Comparison of ENCODE assay signal across 8 cellular contexts in the genomic region with DNA sequence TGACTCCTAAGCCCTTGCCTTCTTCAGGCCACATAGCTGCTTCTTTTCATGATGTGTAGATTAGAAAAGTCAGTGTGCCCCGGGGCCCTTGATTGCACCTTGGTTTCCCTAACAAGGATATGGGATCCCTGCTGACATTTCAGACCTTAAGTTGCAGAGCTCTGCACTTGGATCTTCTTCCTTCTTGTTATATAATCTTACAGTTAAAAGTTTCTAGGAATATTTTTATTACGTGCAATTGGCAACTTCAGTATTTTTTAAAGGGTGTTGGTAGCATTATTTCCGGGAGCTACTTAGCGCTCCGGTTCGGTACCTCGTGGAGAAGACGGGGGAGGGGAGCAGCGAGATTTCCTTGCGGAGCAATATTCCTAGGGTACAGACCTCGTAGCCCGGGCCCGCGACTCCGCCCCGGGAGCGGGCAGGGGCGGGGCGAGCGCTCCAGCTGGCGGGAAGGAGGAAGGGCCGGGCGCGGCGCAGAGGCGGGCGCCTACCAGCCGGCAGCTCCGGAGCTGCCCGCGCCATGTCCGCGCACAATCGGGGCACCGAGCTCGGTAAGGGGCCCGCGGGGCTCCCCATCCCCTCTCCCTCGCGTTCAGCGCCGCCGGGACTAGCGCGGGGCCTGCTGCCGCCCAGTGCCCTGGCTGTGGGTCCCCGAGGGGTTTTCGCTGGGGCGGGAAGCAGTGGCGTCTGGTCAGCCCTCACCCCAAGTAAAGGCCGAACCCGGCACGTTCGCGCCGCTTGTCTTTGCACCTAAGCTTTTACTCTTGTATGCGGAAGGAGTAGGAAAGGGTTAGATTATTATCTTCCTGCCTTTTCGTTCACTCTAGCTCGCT. TPM values are rescaled to one million over a fixed set of nuclear protein-coding genes. Genes with fewer than 3 reads are reported as not detected.
DNase-seq lines count a peak whose midpoint lies in the region; ATAC-seq and TF ChIP-seq lines count a peak whose summit lies in the region.

A gene (plus strand): TSS at position 469 of the 833 bp plus-strand sequence. CDS start 52 bp downstream, at position 521.

- in situ Hi-C loops in IMR-90 (cut with MboI; ENCODE audit: low sequenced_read_pairs): no loop called here

- WGBS in IMR-90 (ENCODE audit: extremely low coverage in 2 of 2, insufficient read length in 1 of 2), 2 experiments: 0% methylated on average over 21 of the region's 59 CpGs; no CpG with 5 or more reads in 1 of the 2 experiments

- H4K91ac ChIP-seq in IMR-90 (ENCODE audit: insufficient read depth, low read depth, low read length): peak within 1 kb of the TSS; percentile 71

- peak within 1 kb of the TSS; percentile 36; the same call in 2 of the 3 replicates for H2BK15ac ChIP-seq in IMR-90 (ENCODE audit: low read depth, low read length)

- H3K4me1 ChIP-seq in IMR-90 (ENCODE audit: control insufficient read depth, insufficient read depth, low read length): peaks cover 2% of the 10 kb centered on the region; the same call in 1 of the 2 replicates
- H3K4me1 ChIP-seq in Peyer's patch: peaks cover 0 to 8% (median 0%) of the 10 kb centered on the region in 4 donors

- no peak within 1 kb of the TSS; the same call in 1 of the 2 replicates for H2BK20ac ChIP-seq in IMR-90 (ENCODE audit: low read depth, low read length)

- peak; percentile 94 for ATAC-seq in GM21529 (IDR thresholded peaks at IDR 0.05; ENCODE audit: unreplicated experiment)
- ATAC-seq in IMR-90 (ENCODE audit: low read depth): peak; percentile 99
- peak; percentile 98 for ATAC-seq in activated T-helper 17 cell treated with anti-CD3 and anti-CD28 coated beads, Interleukin-2, amount 50 U/mL, for 72 hours (replicated peaks)
- peak; percentile 97 for ATAC-seq in natural killer cell treated with Interleukin-12 subunit alpha and Interleukin-12 subunit beta and Interleukin-15 and Interleukin-18, amount 100 ng/mL, for 72 hours

- peak within 1 kb of the TSS; percentile 68 for H2AK9ac ChIP-seq in IMR-90 (replicated peaks; ENCODE audit: low read depth, low read length, poor library complexity)

- peak within 1 kb of the TSS; percentile 98 for H3K56ac ChIP-seq in IMR-90 (ENCODE audit: extremely low read depth, insufficient read depth, low read length)

- peak within 1 kb of the TSS; percentile 85 for H2BK5ac ChIP-seq in IMR-90 (ENCODE audit: low read depth, low read length, poor library complexity, severe bottlenecking)

- H3K23ac ChIP-seq in IMR-90 (ENCODE audit: low read depth, low read length): peak within 1 kb of the TSS; percentile 86

- no peaks in the 10 kb centered on the region for H4K20me1 ChIP-seq in IMR-90 (ENCODE audit: insufficient read depth, low read length)

- H3K9me3 ChIP-seq in IMR-90 (ENCODE audit: control insufficient read depth, insufficient read depth, low read length) (no peaks in the 10 kb centered on the region), Peyer's patch (no peaks in the 10 kb centered on the region)

- H3K9me3 Mint-ChIP-seq in activated T-helper 17 cell treated with anti-CD3 and anti-CD28 coated beads, Interleukin-2, amount 50 U/mL, for 72 hours: no peaks in the 10 kb centered on the region
- H3K9me3 Mint-ChIP-seq in natural killer cell treated with Interleukin-12 subunit alpha and Interleukin-12 subunit beta and Interleukin-15 and Interleukin-18, amount 100 ng/mL, for 72 hours: no peaks in the 10 kb centered on the region
- H3K9me3 Mint-ChIP-seq in stimulated activated naive CD8-positive, alpha-beta T cell treated with anti-CD3 and anti-CD28 coated beads, Interleukin-15, Interleukin-2, amounts not matched to agents 100 ng/mL and 50 ng/mL, for 24 hours: no peaks in the 10 kb centered on the region

- peak within 1 kb of the TSS; percentile 91 for H3K14ac ChIP-seq in IMR-90 (replicated peaks; ENCODE audit: low read depth, low read length)

- H3K4me3 ChIP-seq in IMR-90 (ENCODE audit: insufficient read depth, low read depth, low read length): peak within 1 kb of the TSS; percentile 92
- H3K4me3 ChIP-seq in Peyer's patch: peak within 1 kb of the TSS; percentile 69 to 87 (median 78)

- H2BK120ac ChIP-seq in IMR-90 (ENCODE audit: low read depth, low read length): peak within 1 kb of the TSS; percentile 66

- TF ChIP-seq POLR2A in IMR-90 (IDR thresholded peaks at IDR 0.05; ENCODE audit: low read depth, low read length) (peak; percentile 67), Peyer's patch (IDR thresholded peaks at IDR 0.05) (peak; percentile 96 to 97)

- TF ChIP-seq CTCF in IMR-90 (conservative IDR thresholded peaks at IDR 0.05; ENCODE audit: low read depth, low read length) (no peak), Peyer's patch (IDR thresholded peaks at IDR 0.05) (peak in 3 of 6 experiments; percentile 11 to 33 (median 27))

- H3K9me1 ChIP-seq in IMR-90 (ENCODE audit: insufficient read depth, low read length): peaks cover 3% of the 10 kb centered on the region; the same call in 1 of the 2 replicates

- TF ChIP-seq RAD21 in IMR-90 (IDR thresholded peaks at IDR 0.05; ENCODE audit: low read length): no peak

- peak within 1 kb of the TSS; percentile 87 for H3K9ac ChIP-seq in IMR-90 (ENCODE audit: low read depth, low read length)

- CTCF ChIA-PET in IMR-90 (lab: Yijun Ruan, JAX): interaction anchor here (0.7 to 1.8 kb wide), 3 partner anchors 9 to 56 kb away, joined by 3 to 5 read pairs (median 3); no protein-coding TSS in a partner anchor

- dilution Hi-C loops in IMR-90 (cut with HindIII; ENCODE audit: low sequenced_read_pairs, unreplicated experiment): no loop called here

- H3K79me1 ChIP-seq in IMR-90 (ENCODE audit: low read depth in 1 of 2, low read length in 2 of 2): peaks cover 13 to 32% of the 10 kb centered on the region in 2 experiments; a peak in 3 of 4 replicates

- BruUV-seq in IMR-90 (replicated peaks; lab: Mats Ljungman, UMichigan): no TSS peak

- H3K4me1 Mint-ChIP-seq in activated T-helper 17 cell treated with anti-CD3 and anti-CD28 coated beads, Interleukin-2, amount 50 U/mL, for 72 hours: no peaks in the 10 kb centered on the region
- H3K4me1 Mint-ChIP-seq in natural killer cell treated with Interleukin-12 subunit alpha and Interleukin-12 subunit beta and Interleukin-15 and Interleukin-18, amount 100 ng/mL, for 72 hours (ENCODE audit: low read depth in 2 of 2): peaks cover 12% of the 10 kb centered on the region in 2 donors
- H3K4me1 Mint-ChIP-seq in stimulated activated naive CD8-positive, alpha-beta T cell treated with anti-CD3 and anti-CD28 coated beads, Interleukin-15, Interleukin-2, amounts not matched to agents 100 ng/mL and 50 ng/mL, for 24 hours (ENCODE audit: low read depth): peaks cover 15% of the 10 kb centered on the region

- no peaks in the 10 kb centered on the region for H3K36me3 Mint-ChIP-seq in activated T-helper 17 cell treated with anti-CD3 and anti-CD28 coated beads, Interleukin-2, amount 50 U/mL, for 72 hours (ENCODE audit: low read depth)
- H3K36me3 Mint-ChIP-seq in natural killer cell treated with Interleukin-12 subunit alpha and Interleukin-12 subunit beta and Interleukin-15 and Interleukin-18, amount 100 ng/mL, for 72 hours: no peaks in the 10 kb centered on the region
- no peaks in the 10 kb centered on the region for H3K36me3 Mint-ChIP-seq in stimulated activated naive CD8-positive, alpha-beta T cell treated with anti-CD3 and anti-CD28 coated beads, Interleukin-15, Interleukin-2, amounts not matched to agents 100 ng/mL and 50 ng/mL, for 24 hours (ENCODE audit: low read depth)

- H3K27me3 ChIP-seq in IMR-90 (ENCODE audit: control insufficient read depth, insufficient read depth, low read length) (no peaks in the 10 kb centered on the region), Peyer's patch (no peaks in the 10 kb centered on the region)

- peak within 1 kb of the TSS; percentile 95 for H3K4me3 Mint-ChIP-seq in activated T-helper 17 cell treated with anti-CD3 and anti-CD28 coated beads, Interleukin-2, amount 50 U/mL, for 72 hours
- peak within 1 kb of the TSS; percentile 98 for H3K4me3 Mint-ChIP-seq in natural killer cell treated with Interleukin-12 subunit alpha and Interleukin-12 subunit beta and Interleukin-15 and Interleukin-18, amount 100 ng/mL, for 72 hours
- H3K4me3 Mint-ChIP-seq in stimulated activated naive CD8-positive, alpha-beta T cell treated with anti-CD3 and anti-CD28 coated beads, Interleukin-15, Interleukin-2, amounts not matched to agents 100 ng/mL and 50 ng/mL, for 24 hours: peak within 1 kb of the TSS; percentile 96

- peak within 1 kb of the TSS; percentile 90 for H2AFZ ChIP-seq in IMR-90 (replicated peaks; ENCODE audit: low read length, poor library complexity)

- H3K18ac ChIP-seq in IMR-90 (ENCODE audit: low read depth, low read length): peak within 1 kb of the TSS; percentile 71

- peak within 1 kb of the TSS; percentile 76 to 82 for H4K8ac ChIP-seq in IMR-90 (ENCODE audit: low read depth in 2 of 2, low read length in 2 of 2)

- no peaks in the 10 kb centered on the region for H3K27me3 Mint-ChIP-seq in activated T-helper 17 cell treated with anti-CD3 and anti-CD28 coated beads, Interleukin-2, amount 50 U/mL, for 72 hours
- H3K27me3 Mint-ChIP-seq in natural killer cell treated with Interleukin-12 subunit alpha and Interleukin-12 subunit beta and Interleukin-15 and Interleukin-18, amount 100 ng/mL, for 72 hours: no peaks in the 10 kb centered on the region
- no peaks in the 10 kb centered on the region for H3K27me3 Mint-ChIP-seq in stimulated activated naive CD8-positive, alpha-beta T cell treated with anti-CD3 and anti-CD28 coated beads, Interleukin-15, Interleukin-2, amounts not matched to agents 100 ng/mL and 50 ng/mL, for 24 hours

- H3K27ac Mint-ChIP-seq in activated T-helper 17 cell treated with anti-CD3 and anti-CD28 coated beads, Interleukin-2, amount 50 U/mL, for 72 hours: peak within 1 kb of the TSS; percentile 92
- peak within 1 kb of the TSS; percentile 94 to 97 for H3K27ac Mint-ChIP-seq in natural killer cell treated with Interleukin-12 subunit alpha and Interleukin-12 subunit beta and Interleukin-15 and Interleukin-18, amount 100 ng/mL, for 72 hours
- peak within 1 kb of the TSS; percentile 94 for H3K27ac Mint-ChIP-seq in stimulated activated naive CD8-positive, alpha-beta T cell treated with anti-CD3 and anti-CD28 coated beads, Interleukin-15, Interleukin-2, amounts not matched to agents 100 ng/mL and 50 ng/mL, for 24 hours

- H3K36me3 ChIP-seq in IMR-90 (ENCODE audit: control insufficient read depth, insufficient read depth, low read length): peaks cover 2% of the 10 kb centered on the region
- no peaks in the 10 kb centered on the region for H3K36me3 ChIP-seq in Peyer's patch

- DNase-seq in DMS79 (lab: John Stamatoyannopoulos, UW): peak; percentile 55
- DNase-seq in IMR-90: peak; percentile 68
- peak; percentile 68 to 93 (median 92) for DNase-seq in Peyer's patch
- peak; percentile 64 for DNase-seq in fibroblast of peridontal ligament (ENCODE audit: extremely low read depth)
- DNase-seq in natural killer cell treated with Interleukin-12 subunit alpha and Interleukin-12 subunit beta and Interleukin-15 and Interleukin-18, amount 100 ng/mL, for 72 hours (ENCODE audit: low spot score): peak; percentile 81

- peak within 1 kb of the TSS; percentile 79 for H4K5ac ChIP-seq in IMR-90 (ENCODE audit: low read depth, low read length)

- H3K27ac ChIP-seq in IMR-90 (ENCODE audit: insufficient read depth, low read length) (peak within 1 kb of the TSS; percentile 89), Peyer's patch (peak within 1 kb of the TSS; percentile 87 to 99 (median 94))

- H3K4me2 ChIP-seq in IMR-90 (ENCODE audit: low read depth, low read length): peak within 1 kb of the TSS; percentile 84

- POLR2A ChIA-PET in IMR-90 (lab: Charles Lee; ENCODE audit: unreplicated experiment): no interaction called here

- intact Hi-C loops in IMR-90 (cut with micrococcal nuclease): loop anchor here (2.0 to 10.0 kb wide), 2 partner anchors 68 to 434 kb away; a partner anchor contains a TSS

- peak within 1 kb of the TSS; percentile 47 for H3K4ac ChIP-seq in IMR-90 (ENCODE audit: low read depth, low read length)

- H2AK5ac ChIP-seq in IMR-90 (ENCODE audit: low read depth, low read length): peak within 1 kb of the TSS; percentile 48; the same call in 1 of the 2 replicates

RNA-seq across cellular contexts. Expression of the gene that starts here (rescaled TPM):
- total RNA-seq in IMR-90 (2012; rRNA removed) (58.6 and 59.7 TPM in 2 replicates), Peyer's patch (100 to 1,000 TPM in 1 of 4 donors, 10 to 100 TPM in 3; 45.4 to 111 (median 78.9) TPM)
- polyA plus RNA-seq in IMR-90 (2012; rRNA removed): 22.9 and 28.1 TPM in 2 replicates
- polyA plus RNA-seq in IMR-90 (2012; cell fraction: cytosol; rRNA removed): 13.1 and 15.9 TPM in 2 replicates
- 5.7 and 19.6 TPM in 2 replicates for polyA plus RNA-seq in IMR-90 (2012; cell fraction: nucleus; rRNA removed; ENCODE audit: low replicate concordance)
- total RNA-seq in activated T-helper 17 cell treated with anti-CD3 and anti-CD28 coated beads, Interleukin-2, amount 50 U/mL, for 72 hours: 10 to 100 TPM; 19.2 to 26.1 TPM
- total RNA-seq in natural killer cell treated with Interleukin-12 subunit alpha and Interleukin-12 subunit beta and Interleukin-15 and Interleukin-18, amount 100 ng/mL, for 72 hours: 10 to 100 TPM; 23.2 to 25.1 TPM

Comparison
In these comparisons a context has a peak if more than half of its experiments do, and no peak if none do; other contexts are left out.
1. Peak in every context shown above with its lines: DNase-seq, ATAC-seq, H3K4me3 ChIP-seq and H3K27ac ChIP-seq.